Comparison of ENCODE assay signal across 7 cellular contexts in genomic region chr17:28763804-28764266, GRCh38. TPM values are rescaled to one million over a fixed set of nuclear protein-coding genes. Genes with fewer than 3 reads are reported as not detected.
A peak's percentile ranks its signal among the peaks of the same experiment; 100 is the strongest.
DNase-seq lines count a peak whose midpoint lies in the region; TF ChIP-seq lines count a peak whose summit lies in the region.

No MANE protein-coding gene starts in this region.

- no peak for TF ChIP-seq POLR2A in uterus (IDR thresholded peaks at IDR 0.05)

- TF ChIP-seq CTCF in GM12873 (IDR thresholded peaks at IDR 0.05; ENCODE audit: insufficient read depth, low read depth, low read length, missing control alignments) = peak; percentile 80
- peak; percentile 77 for TF ChIP-seq CTCF in foreskin fibroblast (IDR thresholded peaks at IDR 0.05; ENCODE audit: low read depth, low read length)
- TF ChIP-seq CTCF in parathyroid adenoma (IDR thresholded peaks at IDR 0.05) = peak; percentile 96
- peak; percentile 80 to 90 (median 84) for TF ChIP-seq CTCF in uterus (IDR thresholded peaks at IDR 0.05)

- H3K27me3 ChIP-seq in parathyroid adenoma (ENCODE audit: control insufficient read depth, insufficient read depth, low read length) (no peaks in the 10 kb centered on the region), uterus (no peaks in the 10 kb centered on the region)

- H3K4me2 ChIP-seq in parathyroid adenoma (ENCODE audit: low read length) = no peak overlapping the region

- intact Hi-C loops in uterus (cut with DNase I; ENCODE audit: low total_unique reads) = loop anchor here (10.0 kb wide), 2 partner anchors 91 to 131 kb away; partner anchors contain the start of genes ERAL1 and FLOT2

- DNase-seq in LoVo (ENCODE audit: low spot score) (peak; percentile 57), SHP77 treated with DMSO at 0.1 percent for 48 hours (lab: John Stamatoyannopoulos, UW) (peak; percentile 25), foreskin fibroblast (peak; percentile 59 to 89), uterus (peak; percentile 62 to 85)
- DNase-seq in activated T-helper 9 cell treated with anti-CD3 and anti-CD28 coated beads, Interleukin-2, amount 50 U/mL, for 16 hours (ENCODE audit: low read depth) = peak; percentile 59

- H3K9ac ChIP-seq in parathyroid adenoma = no peak overlapping the region

- H3K4me1 ChIP-seq in parathyroid adenoma (peaks cover 2% of the 10 kb centered on the region), uterus (no peaks in the 10 kb centered on the region)

- H2AFZ ChIP-seq in parathyroid adenoma = no peak overlapping the region

- H3K9me3 ChIP-seq in parathyroid adenoma (ENCODE audit: control insufficient read depth, low read length) (no peaks in the 10 kb centered on the region), uterus (no peaks in the 10 kb centered on the region)

- H3K4me3 ChIP-seq in foreskin fibroblast (ENCODE audit: low read depth in 1 of 2, low read length in 2 of 2) (no peak overlapping the region), parathyroid adenoma (ENCODE audit: low read depth, low read length) (no peak overlapping the region), uterus (no peak overlapping the region)

- peaks cover 3% of the 10 kb centered on the region for H3K79me2 ChIP-seq in parathyroid adenoma

- H3K36me3 ChIP-seq in parathyroid adenoma (ENCODE audit: control insufficient read depth, insufficient read depth, low read length) (no peaks in the 10 kb centered on the region), uterus (no peaks in the 10 kb centered on the region)

- H3K27ac ChIP-seq in parathyroid adenoma (peak overlapping the region; percentile 24), uterus (no peak overlapping the region)

RNA-seq across cellular contexts. Expression of gene TRAF4, which starts 20.0 kb away (rescaled TPM):
- total RNA-seq in uterus = 10 to 100 TPM in 2 of 4 donors, under 1 TPM in 2; under 0.01 to 22.4 (median 11.4) TPM

RNA-seq across cellular contexts. Expression of gene NEK8, which starts 35.2 kb away (rescaled TPM):
- 1 to 10 TPM in 3 of 4 donors, not detected in 1; 1.2 to 5.0 (median 1.3) TPM for total RNA-seq in uterus

RNA-seq across cellular contexts. Expression of gene TLCD1, which starts 37.8 kb away (rescaled TPM):
- total RNA-seq in uterus = 1 to 10 TPM in 2 of 4 donors, not detected in 2; 1.3 to 1.4 TPM

RNA-seq across cellular contexts. Expression of gene RPL23A, which starts 44.0 kb away (rescaled TPM):
- 1,000 to 10,000 TPM in 2 of 4 donors, 100 to 1,000 TPM in 2; 244 to 1,659 (median 911) TPM for total RNA-seq in uterus

RNA-seq across cellular contexts. Expression of gene RAB34, which starts 46.2 kb away (rescaled TPM):
- 100 to 1,000 TPM; 113 to 411 (median 126) TPM for total RNA-seq in uterus
